8 cellular contexts compared by ENCODE assay signal in genomic region chr9:123349691-123350480, GRCh38. TPM values are rescaled to one million over a fixed set of nuclear protein-coding genes. Genes with fewer than 3 reads are reported as not detected.
A peak's percentile ranks its signal among the peaks of the same experiment; 100 is the strongest.
DNase-seq lines count a peak whose midpoint lies in the region; ATAC-seq and TF ChIP-seq lines count a peak whose summit lies in the region.

No MANE protein-coding gene starts in this region.

- H3K27ac ChIP-seq in endodermal cell (ENCODE audit: low read depth, low read length) (no peak overlapping the region), stomach (no peak overlapping the region)
- H3K27ac ChIP-seq in naive thymus-derived CD4-positive, alpha-beta T cell (ENCODE audit: low read depth, low read length): no peak overlapping the region

- no peak for TF ChIP-seq EP300 in stomach (IDR thresholded peaks at IDR 0.05)

- no peaks in the 10 kb centered on the region for H3K9me3 ChIP-seq in endodermal cell (ENCODE audit: control insufficient read depth, low read length)
- H3K9me3 ChIP-seq in naive thymus-derived CD4-positive, alpha-beta T cell (ENCODE audit: control insufficient read depth in 2 of 3, low read length in 3 of 3): no peaks in the 10 kb centered on the region
- no peaks in the 10 kb centered on the region for H3K9me3 ChIP-seq in stomach

- H3K27me3 ChIP-seq in endodermal cell (ENCODE audit: control insufficient read depth, insufficient read depth, low read length, poor library complexity, severe bottlenecking) (peaks cover 11% of the 10 kb centered on the region), stomach (peaks cover 0 to 39% (median 14%) of the 10 kb centered on the region in 3 donors)
- no peaks in the 10 kb centered on the region for H3K27me3 ChIP-seq in naive thymus-derived CD4-positive, alpha-beta T cell (ENCODE audit: control insufficient read depth in 2 of 2, insufficient read depth in 2 of 2, low read length in 2 of 2)

- H3K4me1 Mint-ChIP-seq in endodermal cell: peaks cover 3% of the 10 kb centered on the region
- H3K4me1 Mint-ChIP-seq in naive thymus-derived CD4-positive, alpha-beta T cell: peaks cover 0 to 5% (median 4%) of the 10 kb centered on the region in 7 donors

- TF ChIP-seq CTCF in endodermal cell (conservative IDR thresholded peaks at IDR 0.05) (peak; percentile 98), stomach (IDR thresholded peaks at IDR 0.05) (peak in 5 of 7 experiments; percentile 74 to 96 (median 91))

- POLR2A ChIA-PET in naive thymus-derived CD4-positive, alpha-beta T cell (lab: Charles Lee): interaction anchor here (0.8 kb wide), 1 partner anchor 27 kb away, joined by 3 read pairs; no protein-coding TSS in a partner anchor

- DNase-seq in NCI-H510A treated with DMSO at 0.1 percent for 48 hours (lab: John Stamatoyannopoulos, UW) (peak; percentile 58), NCI-H510A (lab: John Stamatoyannopoulos, UW) (no peak), NOMO-1 (lab: John Stamatoyannopoulos, UW; ENCODE audit: unreplicated experiment in 2 of 2) (peak; percentile 56 to 62), endodermal cell (peak; percentile 90), stomach (peak; percentile 47)
- DNase-seq in activated CD8-positive, alpha-beta memory T cell treated with anti-CD3 and anti-CD28 coated beads for 1 hour (ENCODE audit: extremely low read depth in 1 of 2, low read depth in 1 of 2): peak; percentile 34 to 35
- peak; percentile 33 to 80 (median 65) for DNase-seq in naive thymus-derived CD4-positive, alpha-beta T cell

- 28 to 41% methylated on average over 14 to 16 of the region's 16 CpGs for WGBS in endodermal cell (ENCODE audit: insufficient coverage in 1 of 2, insufficient read length in 1 of 2), 2 experiments
- WGBS in stomach, 5 donors: 17 to 22% (median 19%) methylated on average over 14 to 16 of the region's 16 CpGs

- no peak overlapping the region for H3K27ac Mint-ChIP-seq in endodermal cell
- peak overlapping the region in 2 of 9 donors; percentile 34 to 35 for H3K27ac Mint-ChIP-seq in naive thymus-derived CD4-positive, alpha-beta T cell

- intact Hi-C loops in naive thymus-derived CD4-positive, alpha-beta T cell (cut with micrococcal nuclease): loop anchor here (1.0 to 10.0 kb wide), 15 partner anchors 82 to 1255 kb away; partner anchors contain the start of genes STRBP (in 1 of the 2) and TTLL11 (in 1 of the 2)
- intact Hi-C loops in stomach (cut with DNase I; ENCODE audit: low total_unique reads): loop anchor here (10.0 kb wide), 2 partner anchors 245 to 885 kb away; no protein-coding TSS in a partner anchor

- H3K9ac ChIP-seq in endodermal cell (ENCODE audit: extremely low read depth, low read length, poor library complexity, severe bottlenecking): no peak overlapping the region

- no peaks in the 10 kb centered on the region for H3K9me3 Mint-ChIP-seq in endodermal cell
- H3K9me3 Mint-ChIP-seq in naive thymus-derived CD4-positive, alpha-beta T cell: no peaks in the 10 kb centered on the region

- H3K36me3 Mint-ChIP-seq in endodermal cell (ENCODE audit: low read depth): no peaks in the 10 kb centered on the region
- no peaks in the 10 kb centered on the region for H3K36me3 Mint-ChIP-seq in naive thymus-derived CD4-positive, alpha-beta T cell

- H3K4me3 ChIP-seq in endodermal cell (ENCODE audit: low read length) (no peak overlapping the region), stomach (no peak overlapping the region)
- H3K4me3 ChIP-seq in naive thymus-derived CD4-positive, alpha-beta T cell (ENCODE audit: low read length): no peak overlapping the region

- peak; percentile 60 for ATAC-seq in HG03342 (IDR thresholded peaks at IDR 0.05; ENCODE audit: unreplicated experiment)
- peak; percentile 85 for ATAC-seq in naive thymus-derived CD4-positive, alpha-beta T cell

- no peak overlapping the region for H3K4me3 Mint-ChIP-seq in endodermal cell
- no peak overlapping the region for H3K4me3 Mint-ChIP-seq in naive thymus-derived CD4-positive, alpha-beta T cell

- H3K36me3 ChIP-seq in endodermal cell (ENCODE audit: control insufficient read depth, insufficient read depth, low read length) (no peaks in the 10 kb centered on the region), stomach (no peaks in the 10 kb centered on the region)
- no peaks in the 10 kb centered on the region for H3K36me3 ChIP-seq in naive thymus-derived CD4-positive, alpha-beta T cell (ENCODE audit: control insufficient read depth in 2 of 3, insufficient read depth in 3 of 3, low read length in 3 of 3)

- H3K27me3 Mint-ChIP-seq in endodermal cell (ENCODE audit: insufficient read depth): peaks cover 28% of the 10 kb centered on the region
- peaks cover 0 to 9% (median 0%) of the 10 kb centered on the region in 5 donors for H3K27me3 Mint-ChIP-seq in naive thymus-derived CD4-positive, alpha-beta T cell

- H3K4me1 ChIP-seq in endodermal cell (ENCODE audit: control insufficient read depth, insufficient read depth, low read length) (no peaks in the 10 kb centered on the region), stomach (peaks cover 0 to 16% (median 14%) of the 10 kb centered on the region in 4 donors)
- H3K4me1 ChIP-seq in naive thymus-derived CD4-positive, alpha-beta T cell (ENCODE audit: control insufficient read depth in 2 of 2, insufficient read depth in 2 of 2, low read length in 2 of 2): no peaks in the 10 kb centered on the region

- CTCF ChIA-PET in naive thymus-derived CD4-positive, alpha-beta T cell (lab: Charles Lee): interaction anchor here (0.6 to 3.0 kb wide), 28 partner anchors 8 to 471 kb away, joined by 3 to 38 read pairs (median 4); no protein-coding TSS in a partner anchor

- no peak for TF ChIP-seq POLR2A in stomach (IDR thresholded peaks at IDR 0.05)

RNA-seq across cellular contexts. Expression of gene CRB2, which starts 6.1 kb away (rescaled TPM):
- total RNA-seq in endodermal cell (1 to 10 TPM in 1 of 2 donors, under 1 TPM in 1; 0.75 to 2.0 TPM), stomach (1 to 10 TPM in 1 of 5 donors, under 1 TPM in 1, not detected in 3; 0.18 to 4.3 TPM)
- 92.5 TPM for polyA plus RNA-seq in endodermal cell (2013, experiment 1 of 2)
- polyA plus RNA-seq in endodermal cell (2013, experiment 2 of 2): 79.0 TPM
- total RNA-seq in naive thymus-derived CD4-positive, alpha-beta T cell: not detected
- not detected for polyA plus RNA-seq in naive thymus-derived CD4-positive, alpha-beta T cell
- polyA plus RNA-seq in stomach: under 1 TPM in 2 of 3 donors, not detected in 1; 0.03 to 0.19 TPM
